8 cellular contexts compared by ENCODE assay signal in genomic region chr14:91244501-91244901, GRCh38. TPM values are rescaled to one million over a fixed set of nuclear protein-coding genes. Genes with fewer than 3 reads are reported as not detected.
DNase-seq lines count a peak whose midpoint lies in the region; ATAC-seq and TF ChIP-seq lines count a peak whose summit lies in the region.

Gene GPR68 (minus strand): TSS chr14:91244704. CDS start chr14:91235050, 9,654 bp downstream.

- no peaks in the 10 kb centered on the region for H3K27me3 Mint-ChIP-seq in CD4-positive, alpha-beta memory T cell
- H3K27me3 Mint-ChIP-seq in activated CD8-positive, alpha-beta T cell treated with anti-CD3 and anti-CD28 coated beads for 36 hours, result no peaks in the 10 kb centered on the region

- peak within 1 kb of the TSS; percentile 92 to 100 (median 99) for H3K27ac Mint-ChIP-seq in CD4-positive, alpha-beta memory T cell
- peak within 1 kb of the TSS; percentile 97 for H3K27ac Mint-ChIP-seq in activated CD8-positive, alpha-beta T cell treated with anti-CD3 and anti-CD28 coated beads for 36 hours

- H3K36me3 ChIP-seq in CD4-positive, alpha-beta memory T cell (ENCODE audit: insufficient read depth, low read length), result no peaks in the 10 kb centered on the region
- H3K36me3 ChIP-seq in neutrophil, result no peaks in the 10 kb centered on the region

- no peak for ATAC-seq in activated CD8-positive, alpha-beta T cell treated with anti-CD3 and anti-CD28 coated beads for 36 hours
- ATAC-seq in GM19324 (IDR thresholded peaks at IDR 0.05; ENCODE audit: low FRiP score, unreplicated experiment), result no peak

- peaks cover 0 to 17% (median 4%) of the 10 kb centered on the region in 8 donors for H3K9me3 Mint-ChIP-seq in CD4-positive, alpha-beta memory T cell
- peaks cover 6% of the 10 kb centered on the region for H3K9me3 Mint-ChIP-seq in activated CD8-positive, alpha-beta T cell treated with anti-CD3 and anti-CD28 coated beads for 36 hours

- no peaks in the 10 kb centered on the region for H3K9me3 ChIP-seq in CD4-positive, alpha-beta memory T cell (ENCODE audit: control insufficient read depth in 1 of 2, low read length in 2 of 2)
- H3K9me3 ChIP-seq in neutrophil, result no peaks in the 10 kb centered on the region

- TF ChIP-seq CTCF in activated CD8-positive, alpha-beta T cell treated with anti-CD3 and anti-CD28 coated beads for 36 hours (IDR thresholded peaks at IDR 0.05), result no peak
- TF ChIP-seq CTCF in fibroblast of villous mesenchyme (IDR thresholded peaks at IDR 0.05; ENCODE audit: insufficient read depth, low read depth, low read length) (no peak), neutrophil (IDR thresholded peaks at IDR 0.05) (no peak)

- POLR2A ChIA-PET in CD4-positive, alpha-beta memory T cell (lab: Charles Lee; ENCODE audit: partially characterized antibody), result interaction anchor here (0.7 to 21.6 kb wide), 29 partner anchors 9 to 860 kb away, joined by 3 to 963 read pairs (median 6); partner anchors contain the start of genes CCDC88C, DGLUCY and RPS6KA5
- POLR2A ChIA-PET in activated CD8-positive, alpha-beta T cell treated with anti-CD3 and anti-CD28 coated beads for 36 hours (lab: Charles Lee), result interaction anchor here (0.7 to 8.1 kb wide), 20 partner anchors 10 to 877 kb away, joined by 3 to 274 read pairs (median 6); partner anchors contain the start of genes CCDC88C, CPSF2, DGLUCY and NDUFB1

- H3K4me3 Mint-ChIP-seq in CD4-positive, alpha-beta memory T cell, result peak within 1 kb of the TSS; percentile 91 to 99 (median 94)
- H3K4me3 Mint-ChIP-seq in activated CD8-positive, alpha-beta T cell treated with anti-CD3 and anti-CD28 coated beads for 36 hours, result peak within 1 kb of the TSS; percentile 80

- intact Hi-C loops in CD4-positive, alpha-beta memory T cell (cut with micrococcal nuclease), result no loop called here
- intact Hi-C loops in activated CD8-positive, alpha-beta T cell treated with anti-CD3 and anti-CD28 coated beads for 36 hours (cut with micrococcal nuclease), result no loop called here

- CTCF ChIA-PET in CD4-positive, alpha-beta memory T cell (lab: Charles Lee; ENCODE audit: partially characterized antibody), result interaction anchor here (0.9 to 6.4 kb wide), 11 partner anchors 8 to 174 kb away, joined by 3 to 52 read pairs (median 4); no protein-coding TSS in a partner anchor
- CTCF ChIA-PET in activated CD8-positive, alpha-beta T cell treated with anti-CD3 and anti-CD28 coated beads for 36 hours (lab: Charles Lee), result interaction anchor here (1.2 to 10.4 kb wide), 8 partner anchors 10 to 73 kb away, joined by 3 to 102 read pairs (median 5); no protein-coding TSS in a partner anchor

- no peaks in the 10 kb centered on the region for H3K27me3 ChIP-seq in CD4-positive, alpha-beta memory T cell (ENCODE audit: insufficient read depth, low read length)
- H3K27me3 ChIP-seq in neutrophil, result no peaks in the 10 kb centered on the region

- peaks cover 18 to 28% of the 10 kb centered on the region in 2 donors for H3K36me3 Mint-ChIP-seq in CD4-positive, alpha-beta memory T cell
- peaks cover 78% of the 10 kb centered on the region for H3K36me3 Mint-ChIP-seq in activated CD8-positive, alpha-beta T cell treated with anti-CD3 and anti-CD28 coated beads for 36 hours (ENCODE audit: low read depth)

- peaks cover 94% of the 10 kb centered on the region for H3K4me1 ChIP-seq in CD4-positive, alpha-beta memory T cell (ENCODE audit: insufficient read depth, low read length)
- peaks cover 62 to 67% of the 10 kb centered on the region in 2 experiments for H3K4me1 ChIP-seq in neutrophil (ENCODE audit: control insufficient read depth in 1 of 2, insufficient read depth in 1 of 2, low read depth in 1 of 2, low read length in 1 of 2)

- H3K4me1 Mint-ChIP-seq in CD4-positive, alpha-beta memory T cell, result peaks cover 64 to 98% (median 82%) of the 10 kb centered on the region in 4 donors
- H3K4me1 Mint-ChIP-seq in activated CD8-positive, alpha-beta T cell treated with anti-CD3 and anti-CD28 coated beads for 36 hours (ENCODE audit: low read depth), result peaks cover 87% of the 10 kb centered on the region

- peak within 1 kb of the TSS; percentile 66 to 96 for H3K4me3 ChIP-seq in CD4-positive, alpha-beta memory T cell (ENCODE audit: low read length in 2 of 2)
- no peak within 1 kb of the TSS for H3K4me3 ChIP-seq in fibroblast of villous mesenchyme (ENCODE audit: low read depth, low read length)
- peak within 1 kb of the TSS; percentile 17 to 43 for H3K4me3 ChIP-seq in neutrophil (ENCODE audit: low read depth in 1 of 2, low read length in 1 of 2)

- H3K27ac ChIP-seq in CD4-positive, alpha-beta memory T cell (ENCODE audit: low read depth, low read length), result peak within 1 kb of the TSS; percentile 99
- H3K27ac ChIP-seq in neutrophil, result peak within 1 kb of the TSS; percentile 73

- peak in 4 of 5 donors; percentile 40 to 69 (median 43) for DNase-seq in CD4-positive, alpha-beta memory T cell
- DNase-seq in Kasumi-1 (lab: John Stamatoyannopoulos, UW), result peak; percentile 73 to 74
- peak; percentile 49 for DNase-seq in activated CD8-positive, alpha-beta T cell treated with anti-CD3 and anti-CD28 coated beads for 36 hours
- peak; percentile 74 for DNase-seq in fibroblast of villous mesenchyme (ENCODE audit: low read depth)
- DNase-seq in NCI-H1436 treated with DMSO at 0.1 percent for 48 hours (lab: John Stamatoyannopoulos, UW), result no peak
- no peak for DNase-seq in T1000 (lab: John Stamatoyannopoulos, UW)

RNA-seq across cellular contexts. Expression of gene GPR68, which starts in this region (rescaled TPM):
- 10 to 100 TPM; 10.6 to 10.8 TPM for total RNA-seq in CD4-positive, alpha-beta memory T cell
- 1 to 10 TPM; 3.0 to 8.3 TPM for polyA plus RNA-seq in CD4-positive, alpha-beta memory T cell
- 10 to 100 TPM; 11.9 to 14.0 TPM for total RNA-seq in activated CD8-positive, alpha-beta T cell treated with anti-CD3 and anti-CD28 coated beads for 36 hours
- 0.86 and 2.9 TPM in 2 replicates for total RNA-seq in fibroblast of villous mesenchyme

Comparison
In these comparisons a context has a peak if more than half of its experiments do, and no peak if none do; other contexts are left out.
1. DNase-seq: peak in CD4-positive, alpha-beta memory T cell (4 of 5), Kasumi-1 (2 of 2), activated CD8-positive, alpha-beta T cell treated with anti-CD3 and anti-CD28 coated beads for 36 hours (single experiment) and fibroblast of villous mesenchyme (single experiment); none in NCI-H1436 treated with DMSO at 0.1 percent for 48 hours (single experiment) and T1000 (single experiment).